ENCODE assay signal across 34 cellular contexts in the genomic region with DNA sequence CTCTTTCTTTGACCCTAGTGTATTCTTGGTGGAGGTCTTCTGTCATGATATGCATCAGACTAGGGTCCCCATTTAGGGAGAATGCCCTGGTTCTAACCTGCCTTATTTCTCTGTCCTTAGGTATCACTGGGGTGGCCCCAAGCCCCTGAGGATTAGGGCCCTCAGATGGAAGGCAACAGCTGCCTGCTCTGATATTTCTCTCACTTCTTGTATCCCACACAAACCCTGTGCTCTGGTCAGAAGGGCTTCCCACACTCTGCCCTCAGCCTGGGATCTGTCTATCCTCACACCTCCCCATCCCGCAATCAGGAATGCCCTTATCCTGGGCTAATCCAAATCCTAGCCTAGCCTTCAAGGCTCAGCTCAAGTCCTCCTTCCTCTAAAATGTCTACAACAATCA.
"Had no signal": no experiment of that assay in that cellular context is flagged by ENCODE, and none has a peak within 500 bp of the region (broad histone marks: within the 10 kb centered on the region; RNA-seq: fewer than 3 reads in every experiment).

No MANE protein-coding gene starts in this region.

- H3K36me3 ChIP-seq: adrenal gland, cardiac muscle cell had no signal

- H3K9me3 ChIP-seq: adrenal gland, body of pancreas had no signal

- H3K36me3 Mint-ChIP-seq: activated CD8-positive, alpha-beta memory T cell treated with anti-CD3 and anti-CD28 coated beads, Interleukin-2, amount 10 ng/mL, durations not matched to agents 7 days and 5 days; activated naive CD4-positive, alpha-beta T cell treated with anti-CD3 and anti-CD28 coated beads, Interleukin-2, amount 10 ng/mL, durations not matched to agents 7 days and 5 days; activated naive CD4-positive, alpha-beta T cell treated with anti-CD3 and anti-CD28 coated beads, Interleukin-2, amount 50 U/mL, for 72 hours; WTC11 had no signal

- H3K27me3 Mint-ChIP-seq: activated CD4-positive, alpha-beta memory T cell treated with anti-CD3 and anti-CD28 coated beads, Interleukin-2, amount 10 ng/mL, durations not matched to agents 7 days and 5 days; activated CD4-positive, alpha-beta T cell treated with anti-CD3 and anti-CD28 coated beads for 36 hours; activated CD4-positive, alpha-beta T cell treated with anti-CD3 and anti-CD28 coated beads, Interleukin-2, amount 10 ng/mL, durations not matched to agents 7 days and 5 days; activated CD8-positive, alpha-beta memory T cell treated with anti-CD3 and anti-CD28 coated beads, Interleukin-2, amount 10 ng/mL, durations not matched to agents 7 days and 5 days; activated naive CD4-positive, alpha-beta T cell treated with anti-CD3 and anti-CD28 coated beads, Interleukin-2, amount 10 ng/mL, durations not matched to agents 7 days and 5 days; activated naive CD8-positive, alpha-beta T cell treated with anti-CD3 and anti-CD28 coated beads for 36 hours; activated T-cell treated with anti-CD3 and anti-CD28 coated beads, Interleukin-2, amount 50 U/mL, for 24 hours; central memory CD8-positive, alpha-beta T cell; T-cell; T-helper 17 cell had no signal

- H3K4me3 ChIP-seq: adrenal gland, body of pancreas, cardiac muscle cell had no signal

- H3K27me3 ChIP-seq: adrenal gland, body of pancreas, cardiac muscle cell had no signal

- ATAC-seq: activated CD4-positive, alpha-beta T cell treated with anti-CD3 and anti-CD28 coated beads for 36 hours; activated CD4-positive, CD25-positive, alpha-beta regulatory T cell treated with anti-CD3 and anti-CD28 coated beads, Interleukin-2, amount 50 U/mL, for 24 hours; activated CD8-positive, alpha-beta memory T cell treated with anti-CD3 and anti-CD28 coated beads, Interleukin-2, amount 10 ng/mL, durations not matched to agents 7 days and 5 days; activated CD8-positive, alpha-beta T cell treated with anti-CD3 and anti-CD28 coated beads, Interleukin-2, amount 10 ng/mL, durations not matched to agents 7 days and 5 days; activated naive CD4-positive, alpha-beta T cell treated with anti-CD3 and anti-CD28 coated beads, Interleukin-2, amount 50 U/mL, for 72 hours; body of pancreas; T-cell; T-helper 17 cell; WTC11 had no signal

- H3K27ac ChIP-seq: adrenal gland, cardiac muscle cell, VCaP had no signal

- H3K4me3 Mint-ChIP-seq: activated CD4-positive, alpha-beta memory T cell treated with anti-CD3 and anti-CD28 coated beads, Interleukin-2, amount 10 ng/mL, durations not matched to agents 7 days and 5 days; activated CD4-positive, alpha-beta T cell treated with anti-CD3 and anti-CD28 coated beads for 36 hours; activated CD4-positive, alpha-beta T cell treated with anti-CD3 and anti-CD28 coated beads, Interleukin-2, amount 10 ng/mL, durations not matched to agents 7 days and 5 days; activated CD8-positive, alpha-beta memory T cell treated with anti-CD3 and anti-CD28 coated beads, Interleukin-2, amount 10 ng/mL, durations not matched to agents 7 days and 5 days; activated CD8-positive, alpha-beta T cell treated with anti-CD3 and anti-CD28 coated beads, Interleukin-2, amount 10 ng/mL, durations not matched to agents 7 days and 5 days; activated naive CD4-positive, alpha-beta T cell treated with anti-CD3 and anti-CD28 coated beads, Interleukin-2, amount 10 ng/mL, durations not matched to agents 7 days and 5 days; activated naive CD8-positive, alpha-beta T cell treated with anti-CD3 and anti-CD28 coated beads for 36 hours; activated T-cell treated with anti-CD3 and anti-CD28 coated beads, Interleukin-2, amount 50 U/mL, for 24 hours; central memory CD8-positive, alpha-beta T cell; T-cell; T-helper 17 cell; T-helper 2 cell treated with Interferon-gamma antibody and Interleukin-4, amounts not matched to agents 5 μg/mL and 100 μg/mL, for 36 hours; WTC11 had no signal

- H3K27ac Mint-ChIP-seq: activated CD4-positive, alpha-beta memory T cell treated with anti-CD3 and anti-CD28 coated beads, Interleukin-2, amount 10 ng/mL, durations not matched to agents 7 days and 5 days; activated CD4-positive, alpha-beta T cell treated with anti-CD3 and anti-CD28 coated beads for 36 hours; activated CD4-positive, alpha-beta T cell treated with anti-CD3 and anti-CD28 coated beads, Interleukin-2, amount 10 ng/mL, durations not matched to agents 7 days and 5 days; activated CD8-positive, alpha-beta memory T cell treated with anti-CD3 and anti-CD28 coated beads, Interleukin-2, amount 10 ng/mL, durations not matched to agents 7 days and 5 days; activated CD8-positive, alpha-beta T cell treated with anti-CD3 and anti-CD28 coated beads, Interleukin-2, amount 10 ng/mL, durations not matched to agents 7 days and 5 days; activated naive CD4-positive, alpha-beta T cell treated with anti-CD3 and anti-CD28 coated beads, Interleukin-2, amount 10 ng/mL, durations not matched to agents 7 days and 5 days; activated naive CD8-positive, alpha-beta T cell treated with anti-CD3 and anti-CD28 coated beads for 36 hours; activated T-cell treated with anti-CD3 and anti-CD28 coated beads, Interleukin-2, amount 50 U/mL, for 24 hours; activated T-helper 2 cell treated with anti-CD3 and anti-CD28 coated beads, Interferon-gamma antibody, Interleukin-2, Interleukin-4, amounts not matched to agents 10 μg/mL and 5 μg/mL and 100 μg/mL, durations not matched to agents 14 hours and 24 hours and 36 hours; T-cell; T-helper 17 cell; T-helper 2 cell treated with Interferon-gamma antibody and Interleukin-4, amounts not matched to agents 5 μg/mL and 100 μg/mL, for 36 hours; WTC11 had no signal

- DNase-seq: activated CD4-positive, alpha-beta memory T cell treated with anti-CD3 and anti-CD28 coated beads, Interleukin-2, amount 10 ng/mL, durations not matched to agents 7 days and 5 days; activated CD4-positive, alpha-beta T cell treated with anti-CD3 and anti-CD28 coated beads for 1 hour; activated CD4-positive, alpha-beta T cell treated with anti-CD3 and anti-CD28 coated beads for 36 hours; activated CD4-positive, alpha-beta T cell treated with anti-CD3 and anti-CD28 coated beads for 48 hours; activated CD4-positive, alpha-beta T cell treated with anti-CD3 and anti-CD28 coated beads, Interleukin-2, amount 10 ng/mL, durations not matched to agents 7 days and 5 days; activated CD4-positive, alpha-beta T cell treated with anti-CD3 and anti-CD28 coated beads, Interleukin-2, amount 50 U/mL, for 48 hours; activated CD4-positive, CD25-positive, alpha-beta regulatory T cell; activated CD8-positive, alpha-beta memory T cell treated with anti-CD3 and anti-CD28 coated beads for 24 hours; activated CD8-positive, alpha-beta memory T cell treated with anti-CD3 and anti-CD28 coated beads, Interleukin-2, amount 10 ng/mL, durations not matched to agents 7 days and 5 days; activated CD8-positive, alpha-beta memory T cell treated with anti-CD3 and anti-CD28 coated beads, Interleukin-2, amount 50 U/mL, for 48 hours; activated CD8-positive, alpha-beta T cell treated with anti-CD3 and anti-CD28 coated beads, Interleukin-2, amount 10 ng/mL, durations not matched to agents 7 days and 5 days; activated effector memory CD4-positive, alpha-beta T cell treated with Interleukin-2 at 50 U/mL for 16 hours; activated gamma-delta T cell; activated naive CD4-positive, alpha-beta T cell treated with anti-CD3 and anti-CD28 coated beads, Interleukin-2, amount 10 ng/mL, durations not matched to agents 7 days and 5 days; activated naive CD4-positive, alpha-beta T cell treated with Interleukin-2 at 50 U/mL for 16 hours; activated naive CD8-positive, alpha-beta T cell treated with anti-CD3 and anti-CD28 coated beads for 36 hours; activated T-cell treated with anti-CD3 and anti-CD28 coated beads, Interleukin-2, amount 50 U/mL, for 24 hours; activated T-cell treated with anti-CD3 and anti-CD28 coated beads, Interleukin-2, amount 50 U/mL, for 48 hours; amniotic stem cell; aorta; body of pancreas; cerebellar nuclear complex; T-cell; T-helper 17 cell; T-helper 9 cell had no signal

- H3K9me3 Mint-ChIP-seq: activated CD4-positive, alpha-beta memory T cell treated with anti-CD3 and anti-CD28 coated beads, Interleukin-2, amount 10 ng/mL, durations not matched to agents 7 days and 5 days; activated CD4-positive, alpha-beta T cell treated with anti-CD3 and anti-CD28 coated beads, Interleukin-2, amount 10 ng/mL, durations not matched to agents 7 days and 5 days; activated naive CD8-positive, alpha-beta T cell treated with anti-CD3 and anti-CD28 coated beads for 36 hours; activated T-cell treated with anti-CD3 and anti-CD28 coated beads, Interleukin-2, amount 50 U/mL, for 24 hours; activated T-helper 2 cell treated with anti-CD3 and anti-CD28 coated beads, Interferon-gamma antibody, Interleukin-2, Interleukin-4, amounts not matched to agents 10 μg/mL and 5 μg/mL and 100 μg/mL, durations not matched to agents 14 hours and 24 hours and 36 hours; central memory CD8-positive, alpha-beta T cell; T-helper 2 cell treated with Interferon-gamma antibody and Interleukin-4, amounts not matched to agents 5 μg/mL and 100 μg/mL, for 36 hours; WTC11 had no signal

- H3K4me1 Mint-ChIP-seq: activated CD4-positive, alpha-beta memory T cell treated with anti-CD3 and anti-CD28 coated beads, Interleukin-2, amount 10 ng/mL, durations not matched to agents 7 days and 5 days; activated CD4-positive, alpha-beta T cell treated with anti-CD3 and anti-CD28 coated beads for 36 hours; activated CD4-positive, alpha-beta T cell treated with anti-CD3 and anti-CD28 coated beads, Interleukin-2, amount 10 ng/mL, durations not matched to agents 7 days and 5 days; activated CD8-positive, alpha-beta memory T cell treated with anti-CD3 and anti-CD28 coated beads, Interleukin-2, amount 10 ng/mL, durations not matched to agents 7 days and 5 days; activated naive CD4-positive, alpha-beta T cell treated with anti-CD3 and anti-CD28 coated beads, Interleukin-2, amount 10 ng/mL, durations not matched to agents 7 days and 5 days; activated naive CD8-positive, alpha-beta T cell treated with anti-CD3 and anti-CD28 coated beads for 36 hours; T-cell; WTC11 had no signal
